ENCODE assay signal across 1 cellular context in the genomic region with DNA sequence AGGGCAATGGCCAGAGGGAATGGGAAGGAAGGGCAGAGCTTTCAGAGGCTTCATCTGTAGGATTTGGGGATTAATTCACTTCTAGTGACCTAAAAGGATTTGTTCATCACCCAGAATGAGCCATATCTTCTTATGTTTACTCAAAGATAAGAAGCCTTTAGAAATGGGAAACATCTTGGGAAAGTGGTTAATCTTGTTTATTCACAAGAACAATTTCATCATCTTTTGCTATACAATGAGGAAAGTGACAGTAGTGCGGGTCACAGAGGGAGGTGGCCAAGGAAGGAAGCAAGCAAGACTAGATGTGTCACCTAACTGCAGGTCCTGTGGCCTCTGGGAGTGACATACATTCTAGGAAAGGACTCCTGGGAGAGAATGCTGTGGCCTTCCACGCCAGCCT.
TF ChIP-seq lines count a peak whose summit lies in the region.

No MANE protein-coding gene starts in this region.

TF ChIP-seq in GM23338, 12 proteins besides CTCF, POLR2A, EP300 and RAD21 (continued from another document):
- TF ChIP-seq, protein P1, sequence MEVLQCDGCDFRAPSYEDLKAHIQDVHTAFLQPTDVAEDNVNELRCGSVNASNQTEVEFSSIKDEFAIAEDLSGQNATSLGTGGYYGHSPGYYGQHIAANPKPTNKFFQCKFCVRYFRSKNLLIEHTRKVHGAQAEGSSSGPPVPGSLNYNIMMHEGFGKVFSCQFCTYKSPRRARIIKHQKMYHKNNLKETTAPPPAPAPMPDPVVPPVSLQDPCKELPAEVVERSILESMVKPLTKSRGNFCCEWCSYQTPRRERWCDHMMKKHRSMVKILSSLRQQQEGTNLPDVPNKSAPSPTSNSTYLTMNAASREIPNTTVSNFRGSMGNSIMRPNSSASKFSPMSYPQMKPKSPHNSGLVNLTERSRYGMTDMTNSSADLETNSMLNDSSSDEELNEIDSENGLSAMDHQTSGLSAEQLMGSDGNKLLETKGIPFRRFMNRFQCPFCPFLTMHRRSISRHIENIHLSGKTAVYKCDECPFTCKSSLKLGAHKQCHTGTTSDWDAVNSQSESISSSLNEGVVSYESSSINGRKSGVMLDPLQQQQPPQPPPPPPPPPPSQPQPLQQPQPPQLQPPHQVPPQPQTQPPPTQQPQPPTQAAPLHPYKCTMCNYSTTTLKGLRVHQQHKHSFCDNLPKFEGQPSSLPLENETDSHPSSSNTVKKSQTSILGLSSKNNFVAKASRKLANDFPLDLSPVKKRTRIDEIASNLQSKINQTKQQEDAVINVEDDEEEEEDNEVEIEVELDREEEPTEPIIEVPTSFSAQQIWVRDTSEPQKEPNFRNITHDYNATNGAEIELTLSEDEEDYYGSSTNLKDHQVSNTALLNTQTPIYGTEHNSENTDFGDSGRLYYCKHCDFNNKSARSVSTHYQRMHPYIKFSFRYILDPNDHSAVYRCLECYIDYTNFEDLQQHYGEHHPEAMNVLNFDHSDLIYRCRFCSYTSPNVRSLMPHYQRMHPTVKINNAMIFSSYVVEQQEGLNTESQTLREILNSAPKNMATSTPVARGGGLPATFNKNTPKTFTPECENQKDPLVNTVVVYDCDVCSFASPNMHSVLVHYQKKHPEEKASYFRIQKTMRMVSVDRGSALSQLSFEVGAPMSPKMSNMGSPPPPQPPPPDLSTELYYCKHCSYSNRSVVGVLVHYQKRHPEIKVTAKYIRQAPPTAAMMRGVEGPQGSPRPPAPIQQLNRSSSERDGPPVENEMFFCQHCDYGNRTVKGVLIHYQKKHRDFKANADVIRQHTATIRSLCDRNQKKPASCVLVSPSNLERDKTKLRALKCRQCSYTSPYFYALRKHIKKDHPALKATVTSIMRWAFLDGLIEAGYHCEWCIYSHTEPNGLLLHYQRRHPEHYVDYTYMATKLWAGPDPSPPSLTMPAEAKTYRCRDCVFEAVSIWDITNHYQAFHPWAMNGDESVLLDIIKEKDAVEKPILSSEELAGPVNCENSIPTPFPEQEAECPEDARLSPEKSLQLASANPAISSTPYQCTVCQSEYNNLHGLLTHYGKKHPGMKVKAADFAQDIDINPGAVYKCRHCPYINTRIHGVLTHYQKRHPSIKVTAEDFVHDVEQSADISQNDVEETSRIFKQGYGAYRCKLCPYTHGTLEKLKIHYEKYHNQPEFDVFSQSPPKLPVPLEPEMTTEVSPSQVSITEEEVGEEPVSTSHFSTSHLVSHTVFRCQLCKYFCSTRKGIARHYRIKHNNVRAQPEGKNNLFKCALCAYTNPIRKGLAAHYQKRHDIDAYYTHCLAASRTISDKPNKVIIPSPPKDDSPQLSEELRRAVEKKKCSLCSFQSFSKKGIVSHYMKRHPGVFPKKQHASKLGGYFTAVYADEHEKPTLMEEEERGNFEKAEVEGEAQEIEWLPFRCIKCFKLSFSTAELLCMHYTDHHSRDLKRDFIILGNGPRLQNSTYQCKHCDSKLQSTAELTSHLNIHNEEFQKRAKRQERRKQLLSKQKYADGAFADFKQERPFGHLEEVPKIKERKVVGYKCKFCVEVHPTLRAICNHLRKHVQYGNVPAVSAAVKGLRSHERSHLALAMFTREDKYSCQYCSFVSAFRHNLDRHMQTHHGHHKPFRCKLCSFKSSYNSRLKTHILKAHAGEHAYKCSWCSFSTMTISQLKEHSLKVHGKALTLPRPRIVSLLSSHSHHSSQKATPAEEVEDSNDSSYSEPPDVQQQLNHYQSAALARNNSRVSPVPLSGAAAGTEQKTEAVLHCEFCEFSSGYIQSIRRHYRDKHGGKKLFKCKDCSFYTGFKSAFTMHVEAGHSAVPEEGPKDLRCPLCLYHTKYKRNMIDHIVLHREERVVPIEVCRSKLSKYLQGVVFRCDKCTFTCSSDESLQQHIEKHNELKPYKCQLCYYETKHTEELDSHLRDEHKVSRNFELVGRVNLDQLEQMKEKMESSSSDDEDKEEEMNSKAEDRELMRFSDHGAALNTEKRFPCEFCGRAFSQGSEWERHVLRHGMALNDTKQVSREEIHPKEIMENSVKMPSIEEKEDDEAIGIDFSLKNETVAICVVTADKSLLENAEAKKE (CRISPR knock-in tag; IDR thresholded peaks at IDR 0.05) = no peak
- TF ChIP-seq, protein P2, sequence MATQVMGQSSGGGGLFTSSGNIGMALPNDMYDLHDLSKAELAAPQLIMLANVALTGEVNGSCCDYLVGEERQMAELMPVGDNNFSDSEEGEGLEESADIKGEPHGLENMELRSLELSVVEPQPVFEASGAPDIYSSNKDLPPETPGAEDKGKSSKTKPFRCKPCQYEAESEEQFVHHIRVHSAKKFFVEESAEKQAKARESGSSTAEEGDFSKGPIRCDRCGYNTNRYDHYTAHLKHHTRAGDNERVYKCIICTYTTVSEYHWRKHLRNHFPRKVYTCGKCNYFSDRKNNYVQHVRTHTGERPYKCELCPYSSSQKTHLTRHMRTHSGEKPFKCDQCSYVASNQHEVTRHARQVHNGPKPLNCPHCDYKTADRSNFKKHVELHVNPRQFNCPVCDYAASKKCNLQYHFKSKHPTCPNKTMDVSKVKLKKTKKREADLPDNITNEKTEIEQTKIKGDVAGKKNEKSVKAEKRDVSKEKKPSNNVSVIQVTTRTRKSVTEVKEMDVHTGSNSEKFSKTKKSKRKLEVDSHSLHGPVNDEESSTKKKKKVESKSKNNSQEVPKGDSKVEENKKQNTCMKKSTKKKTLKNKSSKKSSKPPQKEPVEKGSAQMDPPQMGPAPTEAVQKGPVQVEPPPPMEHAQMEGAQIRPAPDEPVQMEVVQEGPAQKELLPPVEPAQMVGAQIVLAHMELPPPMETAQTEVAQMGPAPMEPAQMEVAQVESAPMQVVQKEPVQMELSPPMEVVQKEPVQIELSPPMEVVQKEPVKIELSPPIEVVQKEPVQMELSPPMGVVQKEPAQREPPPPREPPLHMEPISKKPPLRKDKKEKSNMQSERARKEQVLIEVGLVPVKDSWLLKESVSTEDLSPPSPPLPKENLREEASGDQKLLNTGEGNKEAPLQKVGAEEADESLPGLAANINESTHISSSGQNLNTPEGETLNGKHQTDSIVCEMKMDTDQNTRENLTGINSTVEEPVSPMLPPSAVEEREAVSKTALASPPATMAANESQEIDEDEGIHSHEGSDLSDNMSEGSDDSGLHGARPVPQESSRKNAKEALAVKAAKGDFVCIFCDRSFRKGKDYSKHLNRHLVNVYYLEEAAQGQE (IDR thresholded peaks at IDR 0.05; ENCODE audit: unreplicated experiment) = no peak
- TF ChIP-seq, protein P3, sequence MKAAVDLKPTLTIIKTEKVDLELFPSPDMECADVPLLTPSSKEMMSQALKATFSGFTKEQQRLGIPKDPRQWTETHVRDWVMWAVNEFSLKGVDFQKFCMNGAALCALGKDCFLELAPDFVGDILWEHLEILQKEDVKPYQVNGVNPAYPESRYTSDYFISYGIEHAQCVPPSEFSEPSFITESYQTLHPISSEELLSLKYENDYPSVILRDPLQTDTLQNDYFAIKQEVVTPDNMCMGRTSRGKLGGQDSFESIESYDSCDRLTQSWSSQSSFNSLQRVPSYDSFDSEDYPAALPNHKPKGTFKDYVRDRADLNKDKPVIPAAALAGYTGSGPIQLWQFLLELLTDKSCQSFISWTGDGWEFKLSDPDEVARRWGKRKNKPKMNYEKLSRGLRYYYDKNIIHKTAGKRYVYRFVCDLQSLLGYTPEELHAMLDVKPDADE (IDR thresholded peaks at IDR 0.05) = no peak
- TF ChIP-seq STAT1 (IDR thresholded peaks at IDR 0.05; ENCODE audit: unreplicated experiment) = no peak
- no peak for TF ChIP-seq ZNF331 (CRISPR knock-in tag; IDR thresholded peaks at IDR 0.05; ENCODE audit: low read depth)
- no peak for TF ChIP-seq NANOG (IDR thresholded peaks at IDR 0.05; ENCODE audit: borderline replicate concordance)
- no peak for TF ChIP-seq EZH2phosphoT487 (IDR thresholded peaks at IDR 0.05; ENCODE audit: unreplicated experiment)
- no peak for TF ChIP-seq CREB1 (CRISPR knock-in tag; IDR thresholded peaks at IDR 0.05; ENCODE audit: low read depth)
- TF ChIP-seq POLR2AphosphoS5 (IDR thresholded peaks at IDR 0.05; ENCODE audit: low read depth) = no peak
